Comparison of ENCODE assay signal across 8 cellular contexts in the genomic region with DNA sequence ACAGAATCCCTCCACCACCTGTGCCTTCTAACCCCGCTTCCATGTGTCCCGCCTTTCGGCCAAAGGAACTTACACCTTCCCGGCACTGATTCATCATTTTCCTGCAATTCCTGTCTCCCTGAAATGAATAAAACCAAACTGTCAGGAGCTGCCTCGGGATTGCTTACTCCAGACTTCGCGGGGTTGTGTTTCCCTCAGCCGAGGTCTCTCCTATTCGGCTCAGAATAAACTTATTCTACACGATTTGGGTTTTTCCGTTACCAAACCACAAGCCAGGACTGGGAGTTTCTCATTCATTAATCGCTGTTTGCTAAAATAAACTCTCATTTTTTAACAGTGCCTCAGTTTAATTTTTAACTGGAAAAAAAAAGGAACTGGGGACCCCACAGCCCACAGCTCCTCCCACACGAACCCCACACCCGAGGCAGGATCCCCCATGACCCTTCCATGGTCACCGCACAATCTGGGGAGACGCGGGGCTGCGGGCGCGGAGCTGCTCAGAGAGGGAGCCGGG. TPM values are rescaled to one million over a fixed set of nuclear protein-coding genes. Genes with fewer than 3 reads are reported as not detected.
A peak's percentile ranks its signal among the peaks of the same experiment; 100 is the strongest.
DNase-seq lines count a peak whose midpoint lies in the region; ATAC-seq and TF ChIP-seq lines count a peak whose summit lies in the region.

No MANE protein-coding gene starts in this region.

- intact Hi-C loops in activated T-helper 1 cell treated with anti-CD3 and anti-CD28 coated beads, Interleukin-12 subunit alpha, Interleukin-12 subunit beta, Interleukin-2, Interleukin-4 antibody, amounts not matched to agents 30 ng/mL and 10 ng/mL and 1 ng/mL, durations not matched to agents 14 hours and 24 hours and 36 hours (cut with micrococcal nuclease), result no loop called here

- in situ Hi-C loops in GM13977 (cut with MboI; ENCODE audit: low pct_unique_long_range_greater_than_20kb, low sequenced_read_pairs, unreplicated experiment), result no loop called here

- H3K27me3 ChIP-seq in thoracic aorta (replicated peaks; ENCODE audit: insufficient read depth), result no peaks in the 10 kb centered on the region

- H3K27me3 Mint-ChIP-seq in activated T-helper 1 cell treated with anti-CD3 and anti-CD28 coated beads, Interleukin-12 subunit alpha, Interleukin-12 subunit beta, Interleukin-2, Interleukin-4 antibody, amounts not matched to agents 30 ng/mL and 10 ng/mL and 1 ng/mL, durations not matched to agents 14 hours and 24 hours and 36 hours (ENCODE audit: insufficient read depth), result peaks cover 3% of the 10 kb centered on the region

- H3K27ac Mint-ChIP-seq in activated T-helper 1 cell treated with anti-CD3 and anti-CD28 coated beads, Interleukin-12 subunit alpha, Interleukin-12 subunit beta, Interleukin-2, Interleukin-4 antibody, amounts not matched to agents 30 ng/mL and 10 ng/mL and 1 ng/mL, durations not matched to agents 14 hours and 24 hours and 36 hours, result no peak overlapping the region

- peaks cover 5% of the 10 kb centered on the region for H3K4me1 Mint-ChIP-seq in activated T-helper 1 cell treated with anti-CD3 and anti-CD28 coated beads, Interleukin-12 subunit alpha, Interleukin-12 subunit beta, Interleukin-2, Interleukin-4 antibody, amounts not matched to agents 30 ng/mL and 10 ng/mL and 1 ng/mL, durations not matched to agents 14 hours and 24 hours and 36 hours (ENCODE audit: low read depth)

- peaks cover 29% of the 10 kb centered on the region for H3K9me3 Mint-ChIP-seq in activated T-helper 1 cell treated with anti-CD3 and anti-CD28 coated beads, Interleukin-12 subunit alpha, Interleukin-12 subunit beta, Interleukin-2, Interleukin-4 antibody, amounts not matched to agents 30 ng/mL and 10 ng/mL and 1 ng/mL, durations not matched to agents 14 hours and 24 hours and 36 hours

- H3K4me3 ChIP-seq in thoracic aorta, result peak overlapping the region; percentile 95

- no peaks in the 10 kb centered on the region for H3K9me3 ChIP-seq in thoracic aorta

- ATAC-seq in HG03095 (IDR thresholded peaks at IDR 0.05; ENCODE audit: unreplicated experiment) (peak; percentile 14), thoracic aorta (ENCODE audit: insufficient number of reproducible peaks, low FRiP score, low read depth) (no peak), HG03520 (IDR thresholded peaks at IDR 0.05; ENCODE audit: unreplicated experiment) (no peak)

- peak overlapping the region; percentile 40 for H3K4me3 Mint-ChIP-seq in activated T-helper 1 cell treated with anti-CD3 and anti-CD28 coated beads, Interleukin-12 subunit alpha, Interleukin-12 subunit beta, Interleukin-2, Interleukin-4 antibody, amounts not matched to agents 30 ng/mL and 10 ng/mL and 1 ng/mL, durations not matched to agents 14 hours and 24 hours and 36 hours

- no peaks in the 10 kb centered on the region for H3K36me3 ChIP-seq in thoracic aorta

- peaks cover 3% of the 10 kb centered on the region for H3K36me3 Mint-ChIP-seq in activated T-helper 1 cell treated with anti-CD3 and anti-CD28 coated beads, Interleukin-12 subunit alpha, Interleukin-12 subunit beta, Interleukin-2, Interleukin-4 antibody, amounts not matched to agents 30 ng/mL and 10 ng/mL and 1 ng/mL, durations not matched to agents 14 hours and 24 hours and 36 hours (ENCODE audit: low read depth)

- DNase-seq in DMS53 treated with DMSO at 0.1 percent for 48 hours (lab: John Stamatoyannopoulos, UW; ENCODE audit: unreplicated experiment) (peak; percentile 6), kidney tubule cell (ENCODE audit: low spot score) (peak; percentile 58), thoracic aorta (ENCODE audit: low spot score) (no peak), GM13977 (ENCODE audit: low spot score) (no peak), 8988T (no peak)
- no peak for DNase-seq in activated T-helper 1 cell treated with anti-CD3 and anti-CD28 coated beads, Interleukin-12 subunit alpha, Interleukin-12 subunit beta, Interleukin-2, Interleukin-4 antibody, amounts not matched to agents 30 ng/mL and 10 ng/mL and 1 ng/mL, durations not matched to agents 14 hours and 24 hours and 36 hours (ENCODE audit: low spot score)

- H3K27ac ChIP-seq in thoracic aorta, result peak overlapping the region; percentile 45 to 48

- TF ChIP-seq CTCF in thoracic aorta (IDR thresholded peaks at IDR 0.05), result no peak
- TF ChIP-seq CTCF in GM13977 (IDR thresholded peaks at IDR 0.05; ENCODE audit: extremely low read depth, insufficient read depth, missing control alignments), result no peak

- H3K4me1 ChIP-seq in thoracic aorta (ENCODE audit: control insufficient read depth in 1 of 2, low read depth in 2 of 2), result peaks cover 11 to 16% of the 10 kb centered on the region in 2 donors

RNA-seq across cellular contexts. Expression of gene ZNF878, which starts 0.6 kb away (rescaled TPM):
- 0.13 and 0.39 TPM in 2 replicates for total RNA-seq in activated T-helper 1 cell treated with anti-CD3 and anti-CD28 coated beads, Interleukin-12 subunit alpha, Interleukin-12 subunit beta, Interleukin-2, Interleukin-4 antibody, amounts not matched to agents 30 ng/mL and 10 ng/mL and 1 ng/mL, durations not matched to agents 14 hours and 24 hours and 36 hours
- 1 to 10 TPM in 1 of 2 donors, not detected in 1; 1.4 TPM for total RNA-seq in thoracic aorta

RNA-seq across cellular contexts. Expression of gene ZNF844, which starts 12.4 kb away (rescaled TPM):
- total RNA-seq in activated T-helper 1 cell treated with anti-CD3 and anti-CD28 coated beads, Interleukin-12 subunit alpha, Interleukin-12 subunit beta, Interleukin-2, Interleukin-4 antibody, amounts not matched to agents 30 ng/mL and 10 ng/mL and 1 ng/mL, durations not matched to agents 14 hours and 24 hours and 36 hours, result 0.73 and 0.86 TPM in 2 replicates
- total RNA-seq in thoracic aorta, result 1 to 10 TPM; 4.7 to 9.0 TPM

RNA-seq across cellular contexts. Expression of gene ZNF433, which starts 16.6 kb away (rescaled TPM):
- total RNA-seq in activated T-helper 1 cell treated with anti-CD3 and anti-CD28 coated beads, Interleukin-12 subunit alpha, Interleukin-12 subunit beta, Interleukin-2, Interleukin-4 antibody, amounts not matched to agents 30 ng/mL and 10 ng/mL and 1 ng/mL, durations not matched to agents 14 hours and 24 hours and 36 hours, result 0.39 TPM in 1 of 2 replicates, not detected in the other
- 1 to 10 TPM; 6.6 to 7.0 TPM for total RNA-seq in thoracic aorta

Comparison
In these comparisons a context has a peak if more than half of its experiments do, and no peak if none do; other contexts are left out.
1. DNase-seq: peak in DMS53 treated with DMSO at 0.1 percent for 48 hours (single experiment) and kidney tubule cell (single experiment); none in activated T-helper 1 cell treated with anti-CD3 and anti-CD28 coated beads, Interleukin-12 subunit alpha, Interleukin-12 subunit beta, Interleukin-2, Interleukin-4 antibody, amounts not matched to agents 30 ng/mL and 10 ng/mL and 1 ng/mL, durations not matched to agents 14 hours and 24 hours and 36 hours (single experiment), thoracic aorta (single experiment), GM13977 (single experiment) and 8988T (single experiment).